In genomic region chr11:128825050-128825806, GRCh38 we compare ENCODE assay signal across 26 cellular contexts. TPM values are rescaled to one million over a fixed set of nuclear protein-coding genes. Genes with fewer than 3 reads are reported as not detected.
A peak's percentile ranks its signal among the peaks of the same experiment; 100 is the strongest.
DNase-seq lines count a peak whose midpoint lies in the region; ATAC-seq and TF ChIP-seq lines count a peak whose summit lies in the region.
"Had no signal": no experiment of that assay in that cellular context is flagged by ENCODE, and none has a peak within 500 bp of the region (broad histone marks: within the 10 kb centered on the region; RNA-seq: fewer than 3 reads in every experiment).

No MANE protein-coding gene starts in this region.

- H3K9ac ChIP-seq in mesenchymal stem cell (ENCODE audit: low read length), result no peak overlapping the region

- H3K27ac ChIP-seq in GM23338 (ENCODE audit: low read depth) (no peak overlapping the region), mesenchymal stem cell (ENCODE audit: low read length, poor library complexity, severe bottlenecking) (no peak overlapping the region), spleen (peak overlapping the region in 3 of 8 donors; percentile 12 to 77 (median 24))
- H3K27ac ChIP-seq: colonic mucosa, upper lobe of left lung had no signal

- ATAC-seq in GM23338, result peak; percentile 19
- ATAC-seq in central memory CD8-positive, alpha-beta T cell (replicated peaks; ENCODE audit: extremely low read depth, poor library complexity, severe bottlenecking), result no peak
- ATAC-seq: esophagus mucosa, GM12878 had no signal

- H2BK12ac ChIP-seq in mesenchymal stem cell (ENCODE audit: low read length in 2 of 2), result no peak overlapping the region

- H3K4me1 Mint-ChIP-seq in GM23338 (peaks cover 28% of the 10 kb centered on the region), HFFc6 (ENCODE audit: low read depth) (peaks cover 28% of the 10 kb centered on the region)
- H3K4me1 Mint-ChIP-seq in central memory CD8-positive, alpha-beta T cell, result peaks cover 8% of the 10 kb centered on the region
- H3K4me1 Mint-ChIP-seq in T-helper 2 cell treated with Interferon-gamma antibody and Interleukin-4, amounts not matched to agents 5 μg/mL and 100 μg/mL, for 36 hours (ENCODE audit: low read depth), result peaks cover 5% of the 10 kb centered on the region

- no peaks in the 10 kb centered on the region for H4K20me1 ChIP-seq in GM23338 (replicated peaks; ENCODE audit: insufficient read depth)

- no peak overlapping the region for H2BK120ac ChIP-seq in mesenchymal stem cell (ENCODE audit: low read depth, low read length)

- H2AK5ac ChIP-seq in mesenchymal stem cell (ENCODE audit: low read length, severe bottlenecking), result no peak overlapping the region

- TF ChIP-seq CTCF in GM23338 (conservative IDR thresholded peaks at IDR 0.05; ENCODE audit: low read depth in 2 of 2) (no peak), spleen (IDR thresholded peaks at IDR 0.05 in 8 of 11, conservative IDR thresholded peaks at IDR 0.05 in 3 of 11) (no peak), HFFc6 (IDR thresholded peaks at IDR 0.05) (no peak)

- H3K27me3 ChIP-seq in GM23338 (ENCODE audit: insufficient read depth) (peaks cover 20% of the 10 kb centered on the region), mesenchymal stem cell (ENCODE audit: control insufficient read depth in 1 of 2, insufficient read depth in 1 of 2, low read length in 2 of 2) (peaks cover 0 to 12% of the 10 kb centered on the region in 2 experiments), spleen (replicated peaks in 1 of 7) (peaks cover 0 to 7% (median 0%) of the 10 kb centered on the region in 7 donors)
- H3K27me3 ChIP-seq: colonic mucosa, heart left ventricle, upper lobe of left lung had no signal

- H3K79me2 ChIP-seq in GM23338 (replicated peaks; ENCODE audit: insufficient read depth), result no peaks in the 10 kb centered on the region

- TF ChIP-seq POLR2A in spleen (IDR thresholded peaks at IDR 0.05), result no peak

- no peaks in the 10 kb centered on the region for H3K9me2 ChIP-seq in GM23338 (ENCODE audit: insufficient read depth)

- peak overlapping the region; percentile 8 for H4K8ac ChIP-seq in mesenchymal stem cell (ENCODE audit: low read length)

- H2BK15ac ChIP-seq in mesenchymal stem cell (ENCODE audit: low read depth, poor library complexity, severe bottlenecking), result no peak overlapping the region

- peak; percentile 28 for DNase-seq in GM23338 (ENCODE audit: low spot score)
- DNase-seq in central memory CD8-positive, alpha-beta T cell (ENCODE audit: low spot score in 2 of 2), result no peak
- no peak for DNase-seq in mesenchymal stem cell
- DNase-seq in spleen, result peak; percentile 74
- no peak for DNase-seq in HFFc6
- no peak for DNase-seq in NCI-H146 (lab: John Stamatoyannopoulos, UW)
- DNase-seq in T-helper 2 cell treated with Interferon-gamma antibody and Interleukin-4, amounts not matched to agents 5 μg/mL and 100 μg/mL, for 36 hours (ENCODE audit: low spot score), result no peak
- DNase-seq: activated B cell treated with CpG ODN at 0.5 μM for 24 hours; activated naive CD8-positive, alpha-beta T cell treated with anti-CD3 and anti-CD28 coated beads for 36 hours; C1 segment of cervical spinal cord; colonic mucosa; effector memory CD4-positive, alpha-beta T cell; foreskin fibroblast; mammary epithelial cell; NCI-H1048; NCI-H187 treated with DMSO at 0.1 percent for 48 hours; NCI-H526; SIG-M5; SW 1271 had no signal

- intact Hi-C loops in spleen (cut with DNase I; ENCODE audit: low total_unique reads), result no loop called here

- H3K23ac ChIP-seq in mesenchymal stem cell (ENCODE audit: low read length in 2 of 2), result no peak overlapping the region

- peaks cover 13% of the 10 kb centered on the region; the same call in 1 of the 2 replicates for H3K4me1 ChIP-seq in GM23338 (ENCODE audit: insufficient read depth)
- peaks cover 1% of the 10 kb centered on the region for H3K4me1 ChIP-seq in mesenchymal stem cell (ENCODE audit: control insufficient read depth, insufficient read depth, low read depth, low read length)
- H3K4me1 ChIP-seq in spleen, result peaks cover 2 to 34% (median 10%) of the 10 kb centered on the region in 6 donors
- H3K4me1 ChIP-seq: colonic mucosa had no signal

- no peaks in the 10 kb centered on the region for H3K9me3 ChIP-seq in mesenchymal stem cell (ENCODE audit: control insufficient read depth, low read length)
- H3K9me3 ChIP-seq in spleen, result no peaks in the 10 kb centered on the region
- H3K9me3 ChIP-seq: colonic mucosa, heart left ventricle, upper lobe of left lung had no signal

- no peak overlapping the region for H4K91ac ChIP-seq in mesenchymal stem cell (ENCODE audit: low read length)

- H3K36me3 ChIP-seq in GM23338 (ENCODE audit: insufficient read depth) (no peaks in the 10 kb centered on the region), mesenchymal stem cell (ENCODE audit: control insufficient read depth in 1 of 2, insufficient read depth in 2 of 2, low read depth in 1 of 2, low read length in 2 of 2) (no peaks in the 10 kb centered on the region), spleen (peaks cover 0 to 23% (median 0%) of the 10 kb centered on the region in 6 donors)
- H3K36me3 ChIP-seq: colonic mucosa, heart left ventricle, upper lobe of left lung had no signal

- H3K9me3 Mint-ChIP-seq in GM23338, result no peaks in the 10 kb centered on the region; the same call in 2 of the 3 replicates
- H3K9me3 Mint-ChIP-seq in central memory CD8-positive, alpha-beta T cell, result no peaks in the 10 kb centered on the region
- no peaks in the 10 kb centered on the region for H3K9me3 Mint-ChIP-seq in HFFc6
- H3K9me3 Mint-ChIP-seq in T-helper 2 cell treated with Interferon-gamma antibody and Interleukin-4, amounts not matched to agents 5 μg/mL and 100 μg/mL, for 36 hours, result no peaks in the 10 kb centered on the region
- H3K9me3 Mint-ChIP-seq: activated naive CD8-positive, alpha-beta T cell treated with anti-CD3 and anti-CD28 coated beads for 36 hours had no signal

- H3K4me3 Mint-ChIP-seq in GM23338 (peak overlapping the region; percentile 43; the same call in 2 of the 3 replicates), HFFc6 (no peak overlapping the region)
- H3K4me3 Mint-ChIP-seq in central memory CD8-positive, alpha-beta T cell, result no peak overlapping the region
- H3K4me3 Mint-ChIP-seq in T-helper 2 cell treated with Interferon-gamma antibody and Interleukin-4, amounts not matched to agents 5 μg/mL and 100 μg/mL, for 36 hours, result no peak overlapping the region
- H3K4me3 Mint-ChIP-seq: activated B cell treated with CpG ODN at 0.5 μM for 24 hours; activated naive CD8-positive, alpha-beta T cell treated with anti-CD3 and anti-CD28 coated beads for 36 hours had no signal

- H3K27me3 Mint-ChIP-seq in GM23338 (ENCODE audit: insufficient read depth, low read depth, poor library complexity), result peaks cover 11% of the 10 kb centered on the region
- H3K27me3 Mint-ChIP-seq in central memory CD8-positive, alpha-beta T cell, result no peaks in the 10 kb centered on the region
- H3K27me3 Mint-ChIP-seq in HFFc6 (ENCODE audit: insufficient read depth), result peaks cover 4% of the 10 kb centered on the region
- H3K27me3 Mint-ChIP-seq in T-helper 2 cell treated with Interferon-gamma antibody and Interleukin-4, amounts not matched to agents 5 μg/mL and 100 μg/mL, for 36 hours (ENCODE audit: low read depth), result no peaks in the 10 kb centered on the region
- H3K27me3 Mint-ChIP-seq: activated B cell treated with CpG ODN at 0.5 μM for 24 hours; activated naive CD8-positive, alpha-beta T cell treated with anti-CD3 and anti-CD28 coated beads for 36 hours had no signal

- no peak overlapping the region for H2BK5ac ChIP-seq in mesenchymal stem cell (ENCODE audit: low read depth, low read length, poor library complexity, severe bottlenecking)

- no peaks in the 10 kb centered on the region for H3K79me1 ChIP-seq in mesenchymal stem cell (replicated peaks; ENCODE audit: low read length, poor library complexity, severe bottlenecking)

- H3K4me3 ChIP-seq in GM23338 (peak overlapping the region; percentile 46; the same call in 1 of the 2 replicates), mesenchymal stem cell (ENCODE audit: insufficient read depth in 1 of 2, low read depth in 1 of 2, low read length in 2 of 2) (no peak overlapping the region), spleen (no peak overlapping the region)
- H3K4me3 ChIP-seq: colonic mucosa, GM12878 had no signal

- no peak overlapping the region for H3K18ac ChIP-seq in mesenchymal stem cell (ENCODE audit: low read depth in 1 of 2, low read length in 2 of 2)

- peak overlapping the region; percentile 72 for H3K4me2 ChIP-seq in GM23338
- no peak overlapping the region for H3K4me2 ChIP-seq in mesenchymal stem cell (ENCODE audit: low read length, poor library complexity, severe bottlenecking)

- H2AFZ ChIP-seq in GM23338, result peak overlapping the region; percentile 91
- no peak overlapping the region for H2AFZ ChIP-seq in mesenchymal stem cell (ENCODE audit: low read depth, low read length)

- no peak overlapping the region for H3K14ac ChIP-seq in mesenchymal stem cell (ENCODE audit: low read length in 2 of 2)

- no peaks in the 10 kb centered on the region for H3F3A ChIP-seq in GM23338 (replicated peaks; ENCODE audit: low read depth)

- H3K27ac Mint-ChIP-seq in GM23338, result no peak overlapping the region
- H3K27ac Mint-ChIP-seq in central memory CD8-positive, alpha-beta T cell (ENCODE audit: low read depth), result peak overlapping the region; percentile 64
- no peak overlapping the region for H3K27ac Mint-ChIP-seq in HFFc6
- no peak overlapping the region for H3K27ac Mint-ChIP-seq in T-helper 2 cell treated with Interferon-gamma antibody and Interleukin-4, amounts not matched to agents 5 μg/mL and 100 μg/mL, for 36 hours
- H3K27ac Mint-ChIP-seq: activated B cell treated with CpG ODN at 0.5 μM for 24 hours; activated naive CD8-positive, alpha-beta T cell treated with anti-CD3 and anti-CD28 coated beads for 36 hours had no signal

- no peak overlapping the region for H3K4ac ChIP-seq in mesenchymal stem cell (ENCODE audit: low read depth in 1 of 2, low read length in 2 of 2)

- H3K36me3 Mint-ChIP-seq in GM23338 (ENCODE audit: low read depth), result no peaks in the 10 kb centered on the region
- peaks cover 6% of the 10 kb centered on the region for H3K36me3 Mint-ChIP-seq in central memory CD8-positive, alpha-beta T cell (ENCODE audit: insufficient read depth)
- H3K36me3 Mint-ChIP-seq in HFFc6 (ENCODE audit: low read depth), result no peaks in the 10 kb centered on the region
- peaks cover 3% of the 10 kb centered on the region for H3K36me3 Mint-ChIP-seq in T-helper 2 cell treated with Interferon-gamma antibody and Interleukin-4, amounts not matched to agents 5 μg/mL and 100 μg/mL, for 36 hours (ENCODE audit: low read depth)
- H3K36me3 Mint-ChIP-seq: activated naive CD8-positive, alpha-beta T cell treated with anti-CD3 and anti-CD28 coated beads for 36 hours had no signal

- 90% methylated on average over 15 of the region's 21 CpGs for WGBS in mesenchymal stem cell
- WGBS in spleen, 5 donors, result 89 to 95% (median 92%) methylated on average over 20 to 21 of the region's 21 CpGs

TF ChIP-seq in GM23338, 12 proteins besides CTCF, POLR2A, EP300 and RAD21 (continues in another document):
- no peak for TF ChIP-seq EZH2phosphoT487 (IDR thresholded peaks at IDR 0.05; ENCODE audit: unreplicated experiment)

RNA-seq across cellular contexts. Expression of gene KCNJ1, which starts 41.9 kb away (rescaled TPM):
- not detected in 2 replicates for total RNA-seq in GM23338 (2014; rRNA removed; shearing (Covaris generic))
- polyA plus RNA-seq in GM23338 (2016; fragmentation: Nextera tagmentation; extraction: Ambion mirVana), result 0.16 and 0.42 TPM in 2 replicates
- not detected for polyA plus RNA-seq in mesenchymal stem cell (2013, experiment 1 of 2)
- 0.03 TPM for polyA plus RNA-seq in mesenchymal stem cell (2013, experiment 2 of 2)
- not detected for total RNA-seq in spleen
- polyA plus RNA-seq in spleen, result under 1 TPM; 0.02 to 0.09 (median 0.03) TPM
- not detected for total RNA-seq in HFFc6 (2021; fragmentation: NEBNext Ultra II Directional; extraction: Animal tissue kit (Norgen Biotek cat#: 25700))
- total RNA-seq: activated B cell treated with CpG ODN at 0.5 μM for 24 hours; activated naive CD8-positive, alpha-beta T cell treated with anti-CD3 and anti-CD28 coated beads for 36 hours; colonic mucosa; esophagus mucosa; GM12878; H4; mammary epithelial cell; skeletal muscle tissue had no signal
- polyA plus RNA-seq: aorta, GM12878 had no signal

Comparison
In these comparisons a context has a peak if more than half of its experiments do, and no peak if none do; other contexts are left out.
1. DNase-seq: peak in GM23338 (single experiment) and spleen (single experiment); none in central memory CD8-positive, alpha-beta T cell (0 of 2), mesenchymal stem cell (single experiment), HFFc6 (single experiment), NCI-H146 (single experiment) and T-helper 2 cell treated with Interferon-gamma antibody and Interleukin-4, amounts not matched to agents 5 μg/mL and 100 μg/mL, for 36 hours (single experiment).